ENCODE assay signal across 23 cellular contexts in the genomic region with DNA sequence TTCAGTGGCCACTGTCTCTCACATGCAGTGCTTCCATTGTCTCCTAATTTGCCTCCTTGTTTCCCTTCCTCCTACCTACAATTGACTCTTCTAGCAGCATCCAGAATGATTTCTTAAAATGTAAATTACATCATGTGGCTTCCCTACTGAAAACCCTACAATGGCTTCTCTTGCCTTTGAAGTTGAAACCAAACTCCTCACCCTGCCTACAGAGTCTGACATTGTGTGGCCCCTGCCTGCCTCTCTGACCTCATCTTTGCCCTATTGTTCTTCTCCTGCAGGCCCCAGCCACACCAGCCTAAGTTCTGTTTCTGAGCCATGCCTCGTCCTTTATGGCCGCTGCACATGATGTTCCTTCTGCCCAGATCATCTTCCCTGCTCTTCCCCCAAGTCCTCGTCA.
"Had no signal": no experiment of that assay in that cellular context is flagged by ENCODE, and none has a peak within 500 bp of the region (broad histone marks: within the 10 kb centered on the region; RNA-seq: fewer than 3 reads in every experiment).

No MANE protein-coding gene starts in this region.

- H3K4me3 Mint-ChIP-seq: activated CD4-positive, alpha-beta T cell treated with anti-CD3 and anti-CD28 coated beads, Interleukin-2, amount 10 ng/mL, durations not matched to agents 24 days and 14 days; activated CD8-positive, alpha-beta memory T cell treated with anti-CD3 and anti-CD28 coated beads, Interleukin-2, amount 10 ng/mL, durations not matched to agents 7 days and 5 days; activated naive CD4-positive, alpha-beta T cell treated with anti-CD3 and anti-CD28 coated beads, Interleukin-2, amount 10 ng/mL, durations not matched to agents 7 days and 5 days; activated naive CD8-positive, alpha-beta T cell treated with anti-CD3 and anti-CD28 coated beads for 36 hours; activated T-cell treated with anti-CD3 and anti-CD28 coated beads, Interleukin-2, amount 50 U/mL, for 4 hours had no signal

- H3K4me1 Mint-ChIP-seq: activated CD8-positive, alpha-beta memory T cell treated with anti-CD3 and anti-CD28 coated beads, Interleukin-2, amount 10 ng/mL, durations not matched to agents 7 days and 5 days; activated naive CD8-positive, alpha-beta T cell treated with anti-CD3 and anti-CD28 coated beads for 36 hours had no signal

- H3K9me3 Mint-ChIP-seq: activated CD4-positive, alpha-beta T cell treated with anti-CD3 and anti-CD28 coated beads, Interleukin-2, amount 10 ng/mL, durations not matched to agents 24 days and 14 days; activated naive CD4-positive, alpha-beta T cell treated with anti-CD3 and anti-CD28 coated beads, Interleukin-2, amount 10 ng/mL, durations not matched to agents 7 days and 5 days; activated naive CD8-positive, alpha-beta T cell treated with anti-CD3 and anti-CD28 coated beads for 36 hours; activated T-cell treated with anti-CD3 and anti-CD28 coated beads, Interleukin-2, amount 50 U/mL, for 4 hours; activated T-helper 2 cell treated with anti-CD3 and anti-CD28 coated beads, Interferon-gamma antibody, Interleukin-2, Interleukin-4, amounts not matched to agents 10 μg/mL and 5 μg/mL and 100 μg/mL, durations not matched to agents 14 hours and 24 hours and 36 hours had no signal

- H3K27ac ChIP-seq: brain microvascular endothelial cell, cardiac muscle cell, Peyer's patch, RWPE1, SJCRH30, VCaP had no signal

- H3K9me3 ChIP-seq: Peyer's patch, SJCRH30, SK-N-SH had no signal

- DNase-seq: activated CD4-positive, alpha-beta T cell treated with anti-CD3 and anti-CD28 coated beads, Interleukin-2, amount 50 U/mL, for 48 hours; activated CD8-positive, alpha-beta memory T cell treated with anti-CD3 and anti-CD28 coated beads, Interleukin-2, amount 10 ng/mL, durations not matched to agents 7 days and 5 days; activated gamma-delta T cell treated with Interleukin-2 at 50 U/mL for 16 hours; activated naive CD4-positive, alpha-beta T cell treated with anti-CD3 and anti-CD28 coated beads, Interleukin-2, amount 10 ng/mL, durations not matched to agents 7 days and 5 days; activated naive CD8-positive, alpha-beta T cell treated with anti-CD3 and anti-CD28 coated beads for 36 hours; activated T-cell treated with anti-CD3 and anti-CD28 coated beads, Interleukin-2, amount 50 U/mL, for 4 hours; brain microvascular endothelial cell; NCI-H1092; NCI-H1417; NCI-H1694; NCI-H2029 treated with DMSO at 0.1 percent for 48 hours; NCI-H446; NCI-H524; Peyer's patch; Right ventricle myocardium superior; SJCRH30; SK-N-SH; T-helper 1 cell had no signal

- H3K4me3 ChIP-seq: cardiac muscle cell, Peyer's patch, SJCRH30 had no signal

- H3K9ac ChIP-seq: SK-N-SH had no signal

- H3K27ac Mint-ChIP-seq: activated CD4-positive, alpha-beta T cell treated with anti-CD3 and anti-CD28 coated beads, Interleukin-2, amount 10 ng/mL, durations not matched to agents 24 days and 14 days; activated CD8-positive, alpha-beta memory T cell treated with anti-CD3 and anti-CD28 coated beads, Interleukin-2, amount 10 ng/mL, durations not matched to agents 7 days and 5 days; activated naive CD4-positive, alpha-beta T cell treated with anti-CD3 and anti-CD28 coated beads, Interleukin-2, amount 10 ng/mL, durations not matched to agents 7 days and 5 days; activated naive CD8-positive, alpha-beta T cell treated with anti-CD3 and anti-CD28 coated beads for 36 hours; activated T-helper 2 cell treated with anti-CD3 and anti-CD28 coated beads, Interferon-gamma antibody, Interleukin-2, Interleukin-4, amounts not matched to agents 10 μg/mL and 5 μg/mL and 100 μg/mL, durations not matched to agents 14 hours and 24 hours and 36 hours had no signal

- ATAC-seq: activated CD8-positive, alpha-beta memory T cell treated with anti-CD3 and anti-CD28 coated beads, Interleukin-2, amount 10 ng/mL, durations not matched to agents 7 days and 5 days; activated T-cell treated with anti-CD3 and anti-CD28 coated beads, Interleukin-2, amount 50 U/mL, for 4 hours had no signal

- H3K4me2 ChIP-seq: SK-N-SH had no signal

- H3K4me1 ChIP-seq: Peyer's patch, SJCRH30 had no signal

- H3K27me3 ChIP-seq: brain microvascular endothelial cell, cardiac muscle cell, Peyer's patch, SJCRH30 had no signal

- H3K36me3 Mint-ChIP-seq: activated CD8-positive, alpha-beta memory T cell treated with anti-CD3 and anti-CD28 coated beads, Interleukin-2, amount 10 ng/mL, durations not matched to agents 7 days and 5 days; activated naive CD4-positive, alpha-beta T cell treated with anti-CD3 and anti-CD28 coated beads, Interleukin-2, amount 10 ng/mL, durations not matched to agents 7 days and 5 days; activated naive CD8-positive, alpha-beta T cell treated with anti-CD3 and anti-CD28 coated beads for 36 hours had no signal

- H3K36me3 ChIP-seq: brain microvascular endothelial cell, cardiac muscle cell, Peyer's patch, SJCRH30 had no signal
